Comparison of ENCODE assay signal across 9 cellular contexts in genomic region chr17:80859004-80859941, GRCh38.
DNase-seq lines count a peak whose midpoint lies in the region; ATAC-seq and TF ChIP-seq lines count a peak whose summit lies in the region.
"Had no signal": no experiment of that assay in that cellular context is flagged by ENCODE, and none has a peak within 500 bp of the region (broad histone marks: within the 10 kb centered on the region; RNA-seq: fewer than 3 reads in every experiment).

No MANE protein-coding gene starts in this region.

- no peak overlapping the region for H3K4me3 ChIP-seq in H7 (ENCODE audit: insufficient read depth, low read depth, low read length)
- no peak overlapping the region for H3K4me3 ChIP-seq in ovary

- intact Hi-C loops in ovary (cut with DNase I): loop anchor here in 1 of 4 donors (5.0 kb wide), 2 partner anchors 382 to 432 kb away; partner anchors contain the start of gene NPTX1

- TF ChIP-seq EP300 in ovary (IDR thresholded peaks at IDR 0.05): no peak

- no peak overlapping the region for H3K4me3 Mint-ChIP-seq in activated T-cell treated with anti-CD3 and anti-CD28 coated beads, Interleukin-2, amount 50 U/mL, for 4 hours

- H3K27me3 ChIP-seq in H7 (ENCODE audit: control insufficient read depth, insufficient read depth, low read length): no peaks in the 10 kb centered on the region
- H3K27me3 ChIP-seq in ovary: no peaks in the 10 kb centered on the region

- peaks cover 80% of the 10 kb centered on the region for H3K4me1 Mint-ChIP-seq in activated T-cell treated with anti-CD3 and anti-CD28 coated beads, Interleukin-2, amount 50 U/mL, for 4 hours (ENCODE audit: low read depth)

- H3K36me3 ChIP-seq in H7 (replicated peaks; ENCODE audit: control insufficient read depth, insufficient read depth, low read length) (0 out of 2 replicates have a peak, but pooled peaks cover 1% of the 10 kb centered on the region), ovary (no peaks in the 10 kb centered on the region)

- TF ChIP-seq POLR2A in ovary (IDR thresholded peaks at IDR 0.05): no peak

- no peak for TF ChIP-seq CTCF in ovary (IDR thresholded peaks at IDR 0.05)

- H3K27me3 Mint-ChIP-seq in activated T-cell treated with anti-CD3 and anti-CD28 coated beads, Interleukin-2, amount 50 U/mL, for 4 hours (ENCODE audit: low read depth): no peaks in the 10 kb centered on the region

- ATAC-seq in HG02970 (IDR thresholded peaks at IDR 0.05; ENCODE audit: low FRiP score, unreplicated experiment): no peak
- ATAC-seq in GM19035 (IDR thresholded peaks at IDR 0.05; ENCODE audit: unreplicated experiment): no peak
- ATAC-seq in activated T-cell treated with anti-CD3 and anti-CD28 coated beads, Interleukin-2, amount 50 U/mL, for 4 hours: no peak
- no peak for ATAC-seq in HG03108 (IDR thresholded peaks at IDR 0.05; ENCODE audit: unreplicated experiment)

- DNase-seq in H7 (peak; percentile 89), SHP77 treated with DMSO at 0.1 percent for 48 hours (lab: John Stamatoyannopoulos, UW) (peak; percentile 66), fibroblast of peridontal ligament (ENCODE audit: extremely low read depth) (peak; percentile 90), ovary (peak; percentile 76 to 90 (median 85))
- no peak for DNase-seq in activated T-cell treated with anti-CD3 and anti-CD28 coated beads, Interleukin-2, amount 50 U/mL, for 4 hours

- peaks cover 18% of the 10 kb centered on the region for H3K4me1 ChIP-seq in ovary (ENCODE audit: insufficient read depth)

- peaks cover 42% of the 10 kb centered on the region for H3K36me3 Mint-ChIP-seq in activated T-cell treated with anti-CD3 and anti-CD28 coated beads, Interleukin-2, amount 50 U/mL, for 4 hours (ENCODE audit: insufficient read depth)

- no peaks in the 10 kb centered on the region for H3K9me3 Mint-ChIP-seq in activated T-cell treated with anti-CD3 and anti-CD28 coated beads, Interleukin-2, amount 50 U/mL, for 4 hours

- H3K9me3 ChIP-seq in ovary: no peaks in the 10 kb centered on the region

- WGBS in ovary, 3 donors: 49 to 56% (median 51%) methylated on average over 39 to 40 of the region's 40 CpGs

- no peak overlapping the region for H3K27ac ChIP-seq in ovary
- H3K27ac ChIP-seq: KMS-11 had no signal
